In the genomic region with DNA sequence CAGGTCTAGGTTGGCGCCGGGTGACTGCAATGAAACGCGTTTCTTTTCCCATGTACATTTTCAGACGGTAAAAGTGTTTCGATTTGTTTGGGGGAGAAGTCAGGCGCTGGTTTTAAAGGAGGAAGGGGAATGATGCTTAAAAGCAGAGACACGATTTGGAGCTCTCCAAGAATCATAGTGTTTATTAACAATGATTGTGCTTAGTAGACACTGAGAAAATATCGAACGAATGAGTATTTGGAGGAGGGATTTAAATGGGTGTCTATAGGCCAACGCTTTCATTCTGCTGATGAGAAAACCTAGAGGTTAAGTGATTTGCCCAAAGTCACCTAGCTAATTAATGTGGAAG, we compare ENCODE assay signal across 8 cellular contexts. TPM values are rescaled to one million over a fixed set of nuclear protein-coding genes. Genes with fewer than 3 reads are reported as not detected.
DNase-seq lines count a peak whose midpoint lies in the region; ATAC-seq and TF ChIP-seq lines count a peak whose summit lies in the region.

No MANE protein-coding gene starts in this region.

- peaks cover 7% of the 10 kb centered on the region for H3K36me3 Mint-ChIP-seq in activated naive CD8-positive, alpha-beta T cell

- peaks cover 0 to 15% (median 0%) of the 10 kb centered on the region in 7 donors for H3K27me3 ChIP-seq in spleen (replicated peaks in 1 of 7)

- no peaks in the 10 kb centered on the region for H3K36me3 ChIP-seq in HEK293 (ENCODE audit: control insufficient read depth in 2 of 2, insufficient read depth in 1 of 2, low read length in 2 of 2)
- H3K36me3 ChIP-seq in spleen, result no peaks in the 10 kb centered on the region

- peak overlapping the region; percentile 77 for H3K4me3 Mint-ChIP-seq in activated naive CD8-positive, alpha-beta T cell

- TF ChIP-seq CTCF in HEK293 (tag by site-specific recombination; IDR thresholded peaks at IDR 0.05) (no peak), spleen (IDR thresholded peaks at IDR 0.05 in 8 of 11, conservative IDR thresholded peaks at IDR 0.05 in 3 of 11) (no peak), GM10266 (IDR thresholded peaks at IDR 0.05; ENCODE audit: control insufficient read depth, insufficient read depth, low read depth, missing control alignments) (no peak)

- H3K27ac ChIP-seq in HEK293 (ENCODE audit: extremely low read depth, low read depth, low read length), result no peak overlapping the region
- H3K27ac ChIP-seq in spleen, result peak overlapping the region; percentile 13 to 90 (median 86)

- POLR2A ChIA-PET in HEK293 (lab: Yijun Ruan, JAX), result no interaction called here

- peak overlapping the region; percentile 34 for H3K27ac Mint-ChIP-seq in activated naive CD8-positive, alpha-beta T cell

- H3K9me3 ChIP-seq in HEK293 (ENCODE audit: control insufficient read depth, insufficient read depth, low read depth, low read length), result no peaks in the 10 kb centered on the region
- no peaks in the 10 kb centered on the region for H3K9me3 ChIP-seq in spleen

- TF ChIP-seq POLR2A in spleen (IDR thresholded peaks at IDR 0.05), result no peak

- no peak for ATAC-seq in GM18868 (IDR thresholded peaks at IDR 0.05; ENCODE audit: unreplicated experiment)

- no peak for DNase-seq in spleen
- no peak for DNase-seq in GM10266 (ENCODE audit: extremely low spot score)
- DNase-seq in midbrain (lab: John Stamatoyannopoulos, UW), result no peak
- DNase-seq in NCI-H1092 treated with DMSO at 0.1 percent for 48 hours (lab: John Stamatoyannopoulos, UW), result no peak

- no peaks in the 10 kb centered on the region for H3K4me1 ChIP-seq in HEK293 (ENCODE audit: control insufficient read depth, insufficient read depth, low read length)
- peaks cover 16 to 39% (median 30%) of the 10 kb centered on the region in 6 donors for H3K4me1 ChIP-seq in spleen

- H3K9me3 Mint-ChIP-seq in activated naive CD8-positive, alpha-beta T cell (ENCODE audit: low read depth), result no peaks in the 10 kb centered on the region

- peak overlapping the region; percentile 59 for H3K4me3 ChIP-seq in HEK293 (ENCODE audit: low read depth, low read length)
- H3K4me3 ChIP-seq in iPS-11a (ENCODE audit: low read depth, low read length), result peak overlapping the region; percentile 38
- H3K4me3 ChIP-seq in spleen, result peak overlapping the region; percentile 43 to 80 (median 56)

- no peaks in the 10 kb centered on the region for H3K27me3 Mint-ChIP-seq in activated naive CD8-positive, alpha-beta T cell

- WGBS in spleen, 5 donors, result 18 to 32% (median 22%) methylated on average over 11 of the region's 11 CpGs

- CTCF ChIA-PET in HEK293 (lab: Yijun Ruan, JAX), result interaction anchor here (0.7 to 1.0 kb wide), 2 partner anchors 17 to 98 kb away, joined by 3 to 4 read pairs; no protein-coding TSS in a partner anchor

- intact Hi-C loops in spleen (cut with DNase I; ENCODE audit: low total_unique reads), result loop anchor here (5.0 kb wide), 1 partner anchor 49 kb away; no protein-coding TSS in a partner anchor

- peaks cover 33% of the 10 kb centered on the region for H3K4me1 Mint-ChIP-seq in activated naive CD8-positive, alpha-beta T cell (ENCODE audit: low read depth)

TF ChIP-seq in HEK293, 187 proteins besides CTCF, POLR2A, EP300 and RAD21:
- TF ChIP-seq MYNN (tag by site-specific recombination; IDR thresholded peaks at IDR 0.05; ENCODE audit: borderline replicate concordance) (no peak), ZFP3 (tag by site-specific recombination; IDR thresholded peaks at IDR 0.05; ENCODE audit: low read depth) (no peak), ZNF202 (tag by site-specific recombination; IDR thresholded peaks at IDR 0.05; ENCODE audit: borderline replicate concordance) (no peak), ZNF621 (tag by site-specific recombination; IDR thresholded peaks at IDR 0.05) (no peak), ZNF324 (tag by site-specific recombination; IDR thresholded peaks at IDR 0.05) (no peak), ZNF184 (tag by site-specific recombination; IDR thresholded peaks at IDR 0.05) (no peak), REPIN1 (tag by site-specific recombination; IDR thresholded peaks at IDR 0.05; ENCODE audit: low read depth) (no peak), KLF8 (tag by site-specific recombination; IDR thresholded peaks at IDR 0.05) (no peak), ZNF23 (tag by site-specific recombination; IDR thresholded peaks at IDR 0.05; ENCODE audit: borderline replicate concordance) (no peak), ZNF426 (tag by site-specific recombination; IDR thresholded peaks at IDR 0.05) (no peak), ZNF2 (tag by site-specific recombination; IDR thresholded peaks at IDR 0.05) (no peak)
- TF ChIP-seq, protein P1, sequence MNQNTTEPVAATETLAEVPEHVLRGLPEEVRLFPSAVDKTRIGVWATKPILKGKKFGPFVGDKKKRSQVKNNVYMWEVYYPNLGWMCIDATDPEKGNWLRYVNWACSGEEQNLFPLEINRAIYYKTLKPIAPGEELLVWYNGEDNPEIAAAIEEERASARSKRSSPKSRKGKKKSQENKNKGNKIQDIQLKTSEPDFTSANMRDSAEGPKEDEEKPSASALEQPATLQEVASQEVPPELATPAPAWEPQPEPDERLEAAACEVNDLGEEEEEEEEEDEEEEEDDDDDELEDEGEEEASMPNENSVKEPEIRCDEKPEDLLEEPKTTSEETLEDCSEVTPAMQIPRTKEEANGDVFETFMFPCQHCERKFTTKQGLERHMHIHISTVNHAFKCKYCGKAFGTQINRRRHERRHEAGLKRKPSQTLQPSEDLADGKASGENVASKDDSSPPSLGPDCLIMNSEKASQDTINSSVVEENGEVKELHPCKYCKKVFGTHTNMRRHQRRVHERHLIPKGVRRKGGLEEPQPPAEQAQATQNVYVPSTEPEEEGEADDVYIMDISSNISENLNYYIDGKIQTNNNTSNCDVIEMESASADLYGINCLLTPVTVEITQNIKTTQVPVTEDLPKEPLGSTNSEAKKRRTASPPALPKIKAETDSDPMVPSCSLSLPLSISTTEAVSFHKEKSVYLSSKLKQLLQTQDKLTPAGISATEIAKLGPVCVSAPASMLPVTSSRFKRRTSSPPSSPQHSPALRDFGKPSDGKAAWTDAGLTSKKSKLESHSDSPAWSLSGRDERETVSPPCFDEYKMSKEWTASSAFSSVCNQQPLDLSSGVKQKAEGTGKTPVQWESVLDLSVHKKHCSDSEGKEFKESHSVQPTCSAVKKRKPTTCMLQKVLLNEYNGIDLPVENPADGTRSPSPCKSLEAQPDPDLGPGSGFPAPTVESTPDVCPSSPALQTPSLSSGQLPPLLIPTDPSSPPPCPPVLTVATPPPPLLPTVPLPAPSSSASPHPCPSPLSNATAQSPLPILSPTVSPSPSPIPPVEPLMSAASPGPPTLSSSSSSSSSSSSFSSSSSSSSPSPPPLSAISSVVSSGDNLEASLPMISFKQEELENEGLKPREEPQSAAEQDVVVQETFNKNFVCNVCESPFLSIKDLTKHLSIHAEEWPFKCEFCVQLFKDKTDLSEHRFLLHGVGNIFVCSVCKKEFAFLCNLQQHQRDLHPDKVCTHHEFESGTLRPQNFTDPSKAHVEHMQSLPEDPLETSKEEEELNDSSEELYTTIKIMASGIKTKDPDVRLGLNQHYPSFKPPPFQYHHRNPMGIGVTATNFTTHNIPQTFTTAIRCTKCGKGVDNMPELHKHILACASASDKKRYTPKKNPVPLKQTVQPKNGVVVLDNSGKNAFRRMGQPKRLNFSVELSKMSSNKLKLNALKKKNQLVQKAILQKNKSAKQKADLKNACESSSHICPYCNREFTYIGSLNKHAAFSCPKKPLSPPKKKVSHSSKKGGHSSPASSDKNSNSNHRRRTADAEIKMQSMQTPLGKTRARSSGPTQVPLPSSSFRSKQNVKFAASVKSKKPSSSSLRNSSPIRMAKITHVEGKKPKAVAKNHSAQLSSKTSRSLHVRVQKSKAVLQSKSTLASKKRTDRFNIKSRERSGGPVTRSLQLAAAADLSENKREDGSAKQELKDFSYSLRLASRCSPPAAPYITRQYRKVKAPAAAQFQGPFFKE (tag by site-specific recombination; IDR thresholded peaks at IDR 0.05; ENCODE audit: borderline replicate concordance), result no peak

RNA-seq across cellular contexts. Expression of a gene that starts 36.9 kb away (rescaled TPM):
- 100 to 1,000 TPM; 199 to 270 (median 212) TPM for total RNA-seq in spleen
- polyA plus RNA-seq in spleen, result 10 to 100 TPM; 46.6 to 66.0 (median 47.5) TPM
